Comparison of ENCODE assay signal across 19 cellular contexts in the genomic region with DNA sequence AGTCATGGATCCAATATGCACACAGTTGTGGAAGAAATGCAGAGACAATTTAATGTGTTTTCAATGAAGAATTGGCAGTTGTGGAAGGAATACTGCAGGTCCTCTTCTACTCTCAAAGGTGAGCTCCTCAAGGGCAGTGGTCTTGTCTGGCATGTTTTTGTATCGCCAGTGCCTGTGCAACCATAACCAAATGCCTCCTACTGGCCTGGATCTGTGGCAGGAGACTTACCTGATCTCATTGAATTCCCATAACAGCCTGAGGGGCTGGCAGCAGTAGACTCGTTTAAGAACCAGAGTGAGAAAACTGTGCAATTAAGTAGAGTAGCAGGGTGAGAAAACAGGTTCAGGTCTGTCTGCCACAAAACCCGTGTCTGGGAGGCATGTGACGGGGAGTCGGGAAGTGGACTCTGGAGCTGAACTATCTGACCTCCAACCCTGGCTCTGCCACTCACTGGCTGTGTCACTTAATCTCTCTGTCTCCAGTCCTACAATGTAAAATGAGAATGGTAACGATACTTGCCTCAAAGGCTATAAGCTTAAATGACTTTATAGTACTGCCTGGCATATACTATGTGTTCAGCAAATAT.
"Had no signal": no experiment of that assay in that cellular context is flagged by ENCODE, and none has a peak within 500 bp of the region (broad histone marks: within the 10 kb centered on the region; RNA-seq: fewer than 3 reads in every experiment).

No MANE protein-coding gene starts in this region.

- H3K9ac ChIP-seq: KMS-11 had no signal

- DNase-seq: MG63, NCI-H1092 treated with DMSO at 0.1 percent for 48 hours, NCI-H1436, NCI-H187, NCI-H2029, NCI-H2081 treated with DMSO at 0.1 percent for 48 hours, NCI-H2171, NCI-H226, NCI-H446, NCI-H510A, NCI-H524 treated with DMSO at 0.1 percent for 48 hours, NCI-H69, NCI-H774, PC-3, SHP77, SJCRH30 had no signal

- H3K27ac ChIP-seq: KMS-11, RWPE1, SJCRH30 had no signal

- FAIRE-seq: K562 had no signal

- H3K27me3 ChIP-seq: MG63, SJCRH30 had no signal

- H3K4me2 ChIP-seq: KMS-11 had no signal

- H3K36me3 ChIP-seq: MG63 had no signal

- H3K4me3 ChIP-seq: K562, MG63, SJCRH30 had no signal
